1 cellular context compared by ENCODE assay signal in genomic region chr12:124684971-124685688, GRCh38.
TF ChIP-seq lines count a peak whose summit lies in the region.

No MANE protein-coding gene starts in this region.

TF ChIP-seq in HEK293T, 16 proteins besides CTCF, POLR2A, EP300 and RAD21 (continued from another document):
- TF ChIP-seq HDGF (IDR thresholded peaks at IDR 0.05; ENCODE audit: borderline replicate concordance) (no peak), NFRKB (IDR thresholded peaks at IDR 0.05) (no peak), TARDBP (IDR thresholded peaks at IDR 0.05) (no peak), FOXA1 (IDR thresholded peaks at IDR 0.05) (no peak), ZNF384 (IDR thresholded peaks at IDR 0.05) (no peak)
